Comparison of ENCODE assay signal across 1 cellular context in genomic region chr10:1115262-1115955, GRCh38.
TF ChIP-seq lines count a peak whose summit lies in the region.

No MANE protein-coding gene starts in this region.

TF ChIP-seq in HepG2, 621 proteins besides CTCF, POLR2A, EP300 and RAD21 (continued from another document):
- no peak for TF ChIP-seq DZIP1 (CRISPR knock-in tag; IDR thresholded peaks at IDR 0.05)
- TF ChIP-seq ZNF615 (CRISPR knock-in tag; IDR thresholded peaks at IDR 0.05; ENCODE audit: borderline replicate concordance) = no peak
- no peak for TF ChIP-seq ZIK1 (CRISPR knock-in tag; IDR thresholded peaks at IDR 0.05; ENCODE audit: borderline replicate concordance, low read depth)
- no peak for TF ChIP-seq POGK (CRISPR knock-in tag; conservative IDR thresholded peaks at IDR 0.05)
